ENCODE assay signal across 1 cellular context in the genomic region with DNA sequence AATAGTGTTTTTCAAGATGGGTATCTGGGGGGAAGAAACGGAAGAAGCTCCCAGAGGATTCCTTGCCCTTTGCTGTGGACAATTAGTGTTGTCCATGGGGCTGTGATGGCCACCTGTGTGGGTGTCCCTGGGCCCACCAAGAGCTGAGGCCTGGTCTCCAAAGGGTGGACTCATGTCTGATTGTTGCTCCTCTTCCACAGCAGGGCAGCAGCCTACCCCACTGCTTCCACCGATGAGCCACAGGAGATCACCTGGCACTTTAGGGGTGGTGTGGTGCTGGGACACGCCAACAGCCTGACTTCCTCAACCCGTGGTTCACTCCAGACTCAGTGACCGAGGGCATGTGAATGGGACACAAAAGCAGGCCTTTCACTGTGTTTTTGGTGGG.
TF ChIP-seq lines count a peak whose summit lies in the region.

No MANE protein-coding gene starts in this region.

TF ChIP-seq in HepG2, 621 proteins besides CTCF, POLR2A, EP300 and RAD21:
- TF ChIP-seq ZNF275 (CRISPR knock-in tag; IDR thresholded peaks at IDR 0.05; ENCODE audit: borderline replicate concordance) (no peak), NPAS2 (CRISPR knock-in tag; IDR thresholded peaks at IDR 0.05; ENCODE audit: borderline replicate concordance) (no peak), SIX1 (CRISPR knock-in tag; IDR thresholded peaks at IDR 0.05; ENCODE audit: borderline replicate concordance) (no peak), ISX (CRISPR knock-in tag; conservative IDR thresholded peaks at IDR 0.05) (no peak), TBP (CRISPR knock-in tag; IDR thresholded peaks at IDR 0.05) (no peak), HNRNPUL1 (IDR thresholded peaks at IDR 0.05; ENCODE audit: low read depth, low read length) (no peak), ZSCAN29 (CRISPR knock-in tag; conservative IDR thresholded peaks at IDR 0.05) (no peak), RARA (CRISPR knock-in tag; IDR thresholded peaks at IDR 0.05) (no peak), NFKB2 (CRISPR knock-in tag; IDR thresholded peaks at IDR 0.05; ENCODE audit: borderline replicate concordance) (no peak), ZNF263 (CRISPR knock-in tag; IDR thresholded peaks at IDR 0.05) (no peak), ARHGAP35 (CRISPR knock-in tag; IDR thresholded peaks at IDR 0.05; ENCODE audit: borderline replicate concordance) (no peak), ZNF276 (CRISPR knock-in tag; IDR thresholded peaks at IDR 0.05; ENCODE audit: low read depth) (no peak), ZNF251 (CRISPR knock-in tag; IDR thresholded peaks at IDR 0.05) (no peak), JUNB (CRISPR knock-in tag; IDR thresholded peaks at IDR 0.05; ENCODE audit: borderline replicate concordance) (no peak), TOPORS (CRISPR knock-in tag; IDR thresholded peaks at IDR 0.05) (no peak), ZNF563 (CRISPR knock-in tag; IDR thresholded peaks at IDR 0.05) (no peak), ZNF839 (CRISPR knock-in tag; IDR thresholded peaks at IDR 0.05; ENCODE audit: borderline replicate concordance) (no peak)
- TF ChIP-seq, protein P1, sequence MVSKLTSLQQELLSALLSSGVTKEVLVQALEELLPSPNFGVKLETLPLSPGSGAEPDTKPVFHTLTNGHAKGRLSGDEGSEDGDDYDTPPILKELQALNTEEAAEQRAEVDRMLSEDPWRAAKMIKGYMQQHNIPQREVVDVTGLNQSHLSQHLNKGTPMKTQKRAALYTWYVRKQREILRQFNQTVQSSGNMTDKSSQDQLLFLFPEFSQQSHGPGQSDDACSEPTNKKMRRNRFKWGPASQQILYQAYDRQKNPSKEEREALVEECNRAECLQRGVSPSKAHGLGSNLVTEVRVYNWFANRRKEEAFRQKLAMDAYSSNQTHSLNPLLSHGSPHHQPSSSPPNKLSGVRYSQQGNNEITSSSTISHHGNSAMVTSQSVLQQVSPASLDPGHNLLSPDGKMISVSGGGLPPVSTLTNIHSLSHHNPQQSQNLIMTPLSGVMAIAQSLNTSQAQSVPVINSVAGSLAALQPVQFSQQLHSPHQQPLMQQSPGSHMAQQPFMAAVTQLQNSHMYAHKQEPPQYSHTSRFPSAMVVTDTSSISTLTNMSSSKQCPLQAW (CRISPR knock-in tag; IDR thresholded peaks at IDR 0.05) = no peak
- TF ChIP-seq, protein P2, sequence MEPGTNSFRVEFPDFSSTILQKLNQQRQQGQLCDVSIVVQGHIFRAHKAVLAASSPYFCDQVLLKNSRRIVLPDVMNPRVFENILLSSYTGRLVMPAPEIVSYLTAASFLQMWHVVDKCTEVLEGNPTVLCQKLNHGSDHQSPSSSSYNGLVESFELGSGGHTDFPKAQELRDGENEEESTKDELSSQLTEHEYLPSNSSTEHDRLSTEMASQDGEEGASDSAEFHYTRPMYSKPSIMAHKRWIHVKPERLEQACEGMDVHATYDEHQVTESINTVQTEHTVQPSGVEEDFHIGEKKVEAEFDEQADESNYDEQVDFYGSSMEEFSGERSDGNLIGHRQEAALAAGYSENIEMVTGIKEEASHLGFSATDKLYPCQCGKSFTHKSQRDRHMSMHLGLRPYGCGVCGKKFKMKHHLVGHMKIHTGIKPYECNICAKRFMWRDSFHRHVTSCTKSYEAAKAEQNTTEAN (CRISPR knock-in tag; conservative IDR thresholded peaks at IDR 0.05) = no peak
